21 cellular contexts compared by ENCODE assay signal in the genomic region with DNA sequence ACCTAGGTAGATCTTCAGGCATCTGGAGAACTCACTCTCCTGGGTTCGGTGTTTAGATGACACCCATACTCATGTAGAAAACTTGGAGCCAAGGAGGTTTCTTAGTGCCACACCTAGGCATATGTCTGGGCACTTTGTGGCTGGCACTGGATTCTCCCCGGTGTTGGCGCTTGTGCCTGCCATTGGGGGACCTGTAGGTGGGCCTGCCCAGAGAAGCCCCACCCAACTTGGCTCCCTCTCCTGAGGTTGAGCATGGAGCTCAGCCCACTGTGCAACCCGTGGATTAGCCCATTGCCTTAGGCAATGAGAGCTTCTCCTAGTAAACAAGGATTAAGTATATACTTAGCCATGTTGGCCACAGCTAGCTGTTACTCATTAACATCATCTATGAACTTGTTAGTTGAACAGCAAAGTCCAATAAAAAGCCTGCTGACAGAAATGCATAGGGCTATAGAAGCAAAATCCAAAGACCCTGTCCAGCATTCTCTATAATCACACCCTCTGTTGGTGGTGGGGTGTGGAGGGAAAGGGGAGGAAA.
DNase-seq lines count a peak whose midpoint lies in the region; ATAC-seq, FAIRE-seq and TF ChIP-seq lines count a peak whose summit lies in the region.
"Had no signal": no experiment of that assay in that cellular context is flagged by ENCODE, and none has a peak within 500 bp of the region (broad histone marks: within the 10 kb centered on the region; RNA-seq: fewer than 3 reads in every experiment).

No MANE protein-coding gene starts in this region.

- ATAC-seq in HepG2 (peak; percentile 79), upper lobe of right lung (peak; percentile 16)
- ATAC-seq: A549, K562 had no signal

- H2AFZ ChIP-seq in hepatocyte (no peak overlapping the region), HepG2 (ENCODE audit: low read length) (no peak overlapping the region), mammary epithelial cell (ENCODE audit: low read depth, low read length) (no peak overlapping the region)
- H2AFZ ChIP-seq: GM23248 had no signal

- H3K27me3 ChIP-seq in hepatocyte = no peaks in the 10 kb centered on the region
- H3K27me3 ChIP-seq in HepG2 (ENCODE audit: control insufficient read depth in 1 of 2, insufficient read depth in 2 of 2, low read length in 2 of 2) = no peaks in the 10 kb centered on the region
- H3K27me3 ChIP-seq in upper lobe of right lung = no peaks in the 10 kb centered on the region
- H3K27me3 ChIP-seq in mammary epithelial cell (ENCODE audit: insufficient read depth, low read length) = peaks cover 2% of the 10 kb centered on the region

- intact Hi-C loops in HepG2 (cut with micrococcal nuclease; ENCODE audit: unreplicated experiment) (no loop called here), upper lobe of right lung (cut with DNase I) (no loop called here), mammary epithelial cell (cut with micrococcal nuclease) (no loop called here)

- 86% methylated on average over 4 of the region's 4 CpGs for WGBS in hepatocyte (ENCODE audit: low lambda C conversion rate, missing lambda C conversion rate)
- 42% methylated on average over 3 of the region's 4 CpGs for WGBS in HepG2 (ENCODE audit: low lambda C conversion rate)
- 50% methylated on average over 2 of the region's 4 CpGs for WGBS in mammary epithelial cell (ENCODE audit: low coverage, missing lambda C conversion rate)

- in situ Hi-C loops in HepG2 (cut with HindIII; ENCODE audit: extremely low pct_ligation_motif_present, low pct_unique_long_range_greater_than_20kb) (no loop called here), mammary epithelial cell (cut with MboI; ENCODE audit: low sequenced_read_pairs in 2 of 2) (no loop called here)

- no peak overlapping the region for H3K4me2 ChIP-seq in hepatocyte
- H3K4me2 ChIP-seq in HepG2 (ENCODE audit: low read depth, low read length) = no peak overlapping the region
- H3K4me2 ChIP-seq in mammary epithelial cell (ENCODE audit: insufficient read depth, low read depth, low read length) = no peak overlapping the region
- H3K4me2 ChIP-seq: A549 had no signal

- dilution Hi-C loops in mammary epithelial cell (cut with HindIII; ENCODE audit: low sequenced_read_pairs) = no loop called here

- H3K4me1 ChIP-seq in hepatocyte (ENCODE audit: insufficient read depth) (no peaks in the 10 kb centered on the region), HepG2 (ENCODE audit: insufficient read depth, low read length) (peaks cover 6% of the 10 kb centered on the region), upper lobe of right lung (no peaks in the 10 kb centered on the region), mammary epithelial cell (ENCODE audit: insufficient read depth, low read length) (no peaks in the 10 kb centered on the region)
- H3K4me1 ChIP-seq: A549 had no signal

- no peak overlapping the region for H3K9ac ChIP-seq in HepG2 (ENCODE audit: insufficient read depth, low read depth, low read length)
- no peak overlapping the region for H3K9ac ChIP-seq in mammary epithelial cell (ENCODE audit: insufficient read depth, low read length)
- H3K9ac ChIP-seq: GM23248 had no signal

- H4K20me1 ChIP-seq in hepatocyte (ENCODE audit: insufficient read depth, poor library complexity, severe bottlenecking) (no peaks in the 10 kb centered on the region), HepG2 (ENCODE audit: insufficient read depth, low read length) (no peaks in the 10 kb centered on the region), mammary epithelial cell (ENCODE audit: insufficient read depth, low read length) (no peaks in the 10 kb centered on the region)

- no peak for TF ChIP-seq POLR2A in HepG2 (IDR thresholded peaks at IDR 0.05; ENCODE audit: insufficient read depth in 1 of 2, low read depth in 2 of 2, low read length in 2 of 2)

- no TSS peak for BruUV-seq in HepG2 (replicated peaks; lab: Mats Ljungman, UMichigan)
- no TSS peak for BruUV-seq in mammary epithelial cell (replicated peaks; lab: Mats Ljungman, UMichigan)

- TF ChIP-seq EP300 in HepG2 (IDR thresholded peaks at IDR 0.05; ENCODE audit: low read depth in 2 of 2, low read length in 2 of 2) (no peak), HepG2 (CRISPR knock-in tag; IDR thresholded peaks at IDR 0.05; ENCODE audit: borderline replicate concordance) (no peak)

- DNase-seq in DMS53 treated with DMSO at 0.1 percent for 48 hours (lab: John Stamatoyannopoulos, UW; ENCODE audit: unreplicated experiment) (peak; percentile 31), hepatocyte (ENCODE audit: low spot score) (peak; percentile 6), HepG2 (ENCODE audit: low spot score) (peak; percentile 13), upper lobe of right lung (no peak), mammary epithelial cell (no peak), NCI-H345 (lab: John Stamatoyannopoulos, UW) (no peak), NCI-H2107 (lab: John Stamatoyannopoulos, UW) (no peak)
- DNase-seq: AML-193; Calu3; CD4-positive, alpha-beta T cell; GM23248; HCEC 1CT; IMR-90 had no signal

- no peak for TF ChIP-seq RAD21 in HepG2 (CRISPR knock-in tag; IDR thresholded peaks at IDR 0.05)

- CTCF ChIA-PET in HepG2 (lab: Yijun Ruan, JAX; ENCODE audit: low intra/inter-chr PET ratio, low total read pairs) (no interaction called here), mammary epithelial cell (lab: Charles Lee; ENCODE audit: low non-redundant PET) (no interaction called here)

- POLR2A ChIA-PET in HepG2 (lab: Yijun Ruan, JAX) = no interaction called here

- no peaks in the 10 kb centered on the region for H3K9me3 ChIP-seq in hepatocyte (ENCODE audit: low read depth)
- H3K9me3 ChIP-seq in HepG2 (ENCODE audit: low read length) = peaks cover 5% of the 10 kb centered on the region; the same call in 1 of the 2 replicates
- H3K9me3 ChIP-seq in upper lobe of right lung = no peaks in the 10 kb centered on the region
- H3K9me3 ChIP-seq in mammary epithelial cell (replicated peaks; ENCODE audit: insufficient read depth, low read length) = no peaks in the 10 kb centered on the region
- H3K9me3 ChIP-seq: A549 had no signal

- H3K4me3 ChIP-seq in hepatocyte (no peak overlapping the region), HepG2 (replicated peaks in 1 of 3; ENCODE audit: insufficient read depth in 1 of 3, low read depth in 2 of 3, low read length in 3 of 3) (no peak overlapping the region), upper lobe of right lung (no peak overlapping the region), mammary epithelial cell (replicated peaks in 1 of 3; ENCODE audit: insufficient read depth in 1 of 3, low read depth in 2 of 3, low read length in 3 of 3) (no peak overlapping the region)
- H3K4me3 ChIP-seq: A549, GM23248, K562 had no signal

- TF ChIP-seq CTCF in hepatocyte (IDR thresholded peaks at IDR 0.05; ENCODE audit: poor library complexity) (no peak), HepG2 (CRISPR knock-in tag; IDR thresholded peaks at IDR 0.05) (no peak), upper lobe of right lung (IDR thresholded peaks at IDR 0.05) (no peak), mammary epithelial cell (conservative IDR thresholded peaks at IDR 0.05 in 1 of 2, IDR thresholded peaks at IDR 0.05 in 1 of 2; ENCODE audit: extremely low read depth in 1 of 2, insufficient read depth in 1 of 2, low read depth in 1 of 2, low read length in 2 of 2) (no peak)

- FAIRE-seq in HepG2 (lab: Jason Lieb, UNC) = no peak
- FAIRE-seq: A549, G401.6, GM12891, GM19239, H54, K562 had no signal

- H3K79me2 ChIP-seq in hepatocyte = no peaks in the 10 kb centered on the region
- H3K79me2 ChIP-seq in HepG2 (ENCODE audit: insufficient read depth, low read length) = no peaks in the 10 kb centered on the region
- no peaks in the 10 kb centered on the region for H3K79me2 ChIP-seq in mammary epithelial cell (ENCODE audit: insufficient read depth, low read length)

- no peak overlapping the region for H3K27ac ChIP-seq in hepatocyte
- H3K27ac ChIP-seq in HepG2 (ENCODE audit: extremely low read length, insufficient read depth, low read length) = no peak overlapping the region
- no peak overlapping the region for H3K27ac ChIP-seq in upper lobe of right lung
- H3K27ac ChIP-seq in mammary epithelial cell (ENCODE audit: insufficient read depth, low read depth, low read length) = no peak overlapping the region
- H3K27ac ChIP-seq: A549, C4-2B, GM23248, HL-60 had no signal

- H3K36me3 ChIP-seq in hepatocyte (replicated peaks; ENCODE audit: insufficient read depth, low read depth) (no peaks in the 10 kb centered on the region), HepG2 (replicated peaks in 1 of 2; ENCODE audit: control insufficient read depth in 1 of 2, insufficient read depth in 2 of 2, low read length in 2 of 2) (no peaks in the 10 kb centered on the region), upper lobe of right lung (no peaks in the 10 kb centered on the region), mammary epithelial cell (ENCODE audit: insufficient read depth, low read length) (no peaks in the 10 kb centered on the region)

- H3K9me2 ChIP-seq in hepatocyte (replicated peaks; ENCODE audit: insufficient read depth) = no peaks in the 10 kb centered on the region

TF ChIP-seq in HepG2, 621 proteins besides CTCF, POLR2A, EP300 and RAD21 (continues in another document):
- TF ChIP-seq, protein P1, sequence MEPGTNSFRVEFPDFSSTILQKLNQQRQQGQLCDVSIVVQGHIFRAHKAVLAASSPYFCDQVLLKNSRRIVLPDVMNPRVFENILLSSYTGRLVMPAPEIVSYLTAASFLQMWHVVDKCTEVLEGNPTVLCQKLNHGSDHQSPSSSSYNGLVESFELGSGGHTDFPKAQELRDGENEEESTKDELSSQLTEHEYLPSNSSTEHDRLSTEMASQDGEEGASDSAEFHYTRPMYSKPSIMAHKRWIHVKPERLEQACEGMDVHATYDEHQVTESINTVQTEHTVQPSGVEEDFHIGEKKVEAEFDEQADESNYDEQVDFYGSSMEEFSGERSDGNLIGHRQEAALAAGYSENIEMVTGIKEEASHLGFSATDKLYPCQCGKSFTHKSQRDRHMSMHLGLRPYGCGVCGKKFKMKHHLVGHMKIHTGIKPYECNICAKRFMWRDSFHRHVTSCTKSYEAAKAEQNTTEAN (CRISPR knock-in tag; conservative IDR thresholded peaks at IDR 0.05) = no peak
- TF ChIP-seq NCOA1 (CRISPR knock-in tag; IDR thresholded peaks at IDR 0.05) (no peak), NKX3-1 (CRISPR knock-in tag; IDR thresholded peaks at IDR 0.05) (no peak), EEA1 (CRISPR knock-in tag; IDR thresholded peaks at IDR 0.05; ENCODE audit: borderline replicate concordance) (no peak), KDM5A (IDR thresholded peaks at IDR 0.05; ENCODE audit: borderline replicate concordance, low read length) (no peak), ZNF615 (CRISPR knock-in tag; IDR thresholded peaks at IDR 0.05; ENCODE audit: borderline replicate concordance) (no peak), PLRG1 (conservative IDR thresholded peaks at IDR 0.05) (no peak), ZNF878 (CRISPR knock-in tag; IDR thresholded peaks at IDR 0.05) (no peak), ARID2 (CRISPR knock-in tag; IDR thresholded peaks at IDR 0.05; ENCODE audit: borderline replicate concordance) (no peak), NCOA5 (CRISPR knock-in tag; IDR thresholded peaks at IDR 0.05) (no peak)

Comparison
In these comparisons a context has a peak if more than half of its experiments do, and no peak if none do; other contexts are left out.
1. DNase-seq: peak in DMS53 treated with DMSO at 0.1 percent for 48 hours (single experiment), hepatocyte (single experiment) and HepG2 (single experiment); none in upper lobe of right lung (single experiment), mammary epithelial cell (single experiment), NCI-H345 (single experiment) and NCI-H2107 (single experiment).